Comparison of ENCODE assay signal across 28 cellular contexts in the genomic region with DNA sequence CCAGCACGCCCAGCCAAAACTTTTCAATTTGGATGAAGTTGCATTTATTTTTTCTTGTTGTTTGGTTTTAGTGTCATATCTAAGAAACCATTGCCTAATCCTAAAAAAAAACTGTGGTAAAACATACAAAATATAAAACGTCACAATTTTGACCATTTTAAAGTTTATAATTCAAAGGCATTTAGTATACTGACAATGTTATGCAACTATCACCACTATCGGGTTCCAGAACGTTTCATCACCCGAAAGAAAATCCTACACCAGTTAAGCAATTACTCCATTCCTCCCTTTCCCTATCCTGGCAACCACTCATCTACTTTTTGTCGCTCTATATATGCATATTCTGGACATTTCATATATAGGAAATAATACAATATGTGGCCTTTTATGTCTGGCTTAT. TPM values are rescaled to one million over a fixed set of nuclear protein-coding genes. Genes with fewer than 3 reads are reported as not detected.
"Had no signal": no experiment of that assay in that cellular context is flagged by ENCODE, and none has a peak within 500 bp of the region (broad histone marks: within the 10 kb centered on the region; RNA-seq: fewer than 3 reads in every experiment).

No MANE protein-coding gene starts in this region.

- H3K9me3 ChIP-seq: heart left ventricle, thoracic aorta, vagina had no signal

- H3K4me3 Mint-ChIP-seq: activated B cell treated with CpG ODN at 0.5 μM for 24 hours; activated CD4-positive, alpha-beta memory T cell treated with anti-CD3 and anti-CD28 coated beads for 36 hours; activated CD4-positive, alpha-beta T cell treated with anti-CD3 and anti-CD28 coated beads for 36 hours; activated naive CD8-positive, alpha-beta T cell treated with anti-CD3 and anti-CD28 coated beads for 36 hours; dendritic cell treated with granulocyte-macrophage colony-stimulating factor and Interleukin-4, amounts not matched to agents 40 ng/mL and 50 ng/mL, for 4 days; naive B cell; type B pancreatic cell had no signal

- H3K27ac Mint-ChIP-seq: activated B cell treated with CpG ODN at 0.5 μM for 24 hours; activated CD4-positive, alpha-beta memory T cell treated with anti-CD3 and anti-CD28 coated beads for 36 hours; activated CD4-positive, alpha-beta T cell treated with anti-CD3 and anti-CD28 coated beads for 36 hours; activated naive CD8-positive, alpha-beta T cell treated with anti-CD3 and anti-CD28 coated beads for 36 hours; dendritic cell treated with granulocyte-macrophage colony-stimulating factor and Interleukin-4, amounts not matched to agents 40 ng/mL and 50 ng/mL, for 4 days; naive B cell; type B pancreatic cell had no signal

- DNase-seq: activated B cell treated with CpG ODN at 0.5 μM for 24 hours; activated CD4-positive, alpha-beta memory T cell treated with anti-CD3 and anti-CD28 coated beads for 36 hours; activated CD4-positive, alpha-beta T cell treated with anti-CD3 and anti-CD28 coated beads for 36 hours; activated naive CD4-positive, alpha-beta T cell treated with Interleukin-2 at 50 U/mL for 16 hours; activated naive CD8-positive, alpha-beta T cell treated with anti-CD3 and anti-CD28 coated beads for 36 hours; activated T-cell treated with anti-CD3 and anti-CD28 coated beads, Interleukin-2, amount 50 U/mL, for 48 hours; amygdala; effector CD4-positive, alpha-beta T cell; erythroblast; heart left ventricle; islet precursor cell; left cardiac atrium; mesendoderm; naive B cell; nucleus accumbens; stimulated activated CD4-positive, alpha-beta T cell treated with anti-CD3 and anti-CD28 coated beads, Interleukin-4, amount 100 ng/mL, for 1 hour; stimulated activated naive CD4-positive, alpha-beta T cell; T-helper 9 cell had no signal

- H3K4me3 ChIP-seq: cardiac muscle cell, heart left ventricle, thoracic aorta, vagina had no signal

- ATAC-seq: activated CD4-positive, alpha-beta T cell treated with anti-CD3 and anti-CD28 coated beads for 36 hours; heart left ventricle; sciatic nerve had no signal

- H3K27ac ChIP-seq: cardiac muscle cell, heart left ventricle, thoracic aorta, vagina had no signal

- H3K36me3 Mint-ChIP-seq: activated CD4-positive, alpha-beta memory T cell treated with anti-CD3 and anti-CD28 coated beads for 36 hours; activated naive CD8-positive, alpha-beta T cell treated with anti-CD3 and anti-CD28 coated beads for 36 hours; naive B cell; type B pancreatic cell had no signal

- H3K9me3 Mint-ChIP-seq: activated B cell treated with CpG ODN at 0.5 μM for 24 hours; activated CD4-positive, alpha-beta memory T cell treated with anti-CD3 and anti-CD28 coated beads for 36 hours; activated naive CD8-positive, alpha-beta T cell treated with anti-CD3 and anti-CD28 coated beads for 36 hours; dendritic cell treated with granulocyte-macrophage colony-stimulating factor and Interleukin-4, amounts not matched to agents 40 ng/mL and 50 ng/mL, for 4 days; naive B cell; type B pancreatic cell had no signal

- H3K4me1 ChIP-seq: vagina had no signal

- H3K27me3 ChIP-seq: vagina had no signal

- H3K4me1 Mint-ChIP-seq: naive B cell had no signal

- H3K36me3 ChIP-seq: cardiac muscle cell, heart left ventricle, thoracic aorta, vagina had no signal

RNA-seq across cellular contexts. Expression of a gene that starts 30.5 kb away (rescaled TPM):
- total RNA-seq: activated B cell treated with CpG ODN at 0.5 μM for 24 hours; activated CD4-positive, alpha-beta memory T cell treated with anti-CD3 and anti-CD28 coated beads for 36 hours; activated CD4-positive, alpha-beta T cell treated with anti-CD3 and anti-CD28 coated beads for 36 hours; activated naive CD8-positive, alpha-beta T cell treated with anti-CD3 and anti-CD28 coated beads for 36 hours; chondrocyte; heart left ventricle; left cardiac atrium; lower leg skin; sciatic nerve; T-helper 1 cell treated with Interleukin-12 subunit alpha and Interleukin-12 subunit beta and Interleukin-4 antibody, amounts not matched to agents 30 ng/mL and 1 ng/mL, for 36 hours; thoracic aorta had no signal
- polyA plus RNA-seq: cardiac muscle cell, heart left ventricle, neural cell had no signal

RNA-seq across cellular contexts. Expression of a gene that starts 57.8 kb away (rescaled TPM):
- total RNA-seq: activated CD4-positive, alpha-beta memory T cell treated with anti-CD3 and anti-CD28 coated beads for 36 hours; activated CD4-positive, alpha-beta T cell treated with anti-CD3 and anti-CD28 coated beads for 36 hours; activated naive CD8-positive, alpha-beta T cell treated with anti-CD3 and anti-CD28 coated beads for 36 hours; cardiac muscle cell; chondrocyte; T-helper 1 cell treated with Interleukin-12 subunit alpha and Interleukin-12 subunit beta and Interleukin-4 antibody, amounts not matched to agents 30 ng/mL and 1 ng/mL, for 36 hours had no signal
- polyA plus RNA-seq: cardiac muscle cell, neural cell had no signal
